1 cellular context compared by ENCODE assay signal in genomic region chr6:502761-503160, GRCh38.
TF ChIP-seq lines count a peak whose summit lies in the region.

No MANE protein-coding gene starts in this region.

TF ChIP-seq in WTC11, 78 proteins besides CTCF, POLR2A, EP300 and RAD21 (continued from another document):
- TF ChIP-seq ZNF532 (CRISPR knock-in tag; IDR thresholded peaks at IDR 0.05; ENCODE audit: borderline replicate concordance) (no peak), ATF2 (CRISPR knock-in tag; IDR thresholded peaks at IDR 0.05; ENCODE audit: borderline replicate concordance, low read depth) (no peak), GRHL2 (CRISPR knock-in tag; IDR thresholded peaks at IDR 0.05; ENCODE audit: insufficient replicate concordance, severe bottlenecking) (no peak), SP1 (CRISPR knock-in tag; conservative IDR thresholded peaks at IDR 0.05) (no peak), ELF4 (CRISPR knock-in tag; IDR thresholded peaks at IDR 0.05; ENCODE audit: low read depth) (no peak), ATF1 (CRISPR knock-in tag; IDR thresholded peaks at IDR 0.05) (no peak), ZNF416 (CRISPR knock-in tag; IDR thresholded peaks at IDR 0.05) (no peak), NFATC4 (CRISPR knock-in tag; IDR thresholded peaks at IDR 0.05) (no peak), ETV6 (CRISPR knock-in tag; IDR thresholded peaks at IDR 0.05) (no peak), MYBL2 (CRISPR knock-in tag; IDR thresholded peaks at IDR 0.05) (no peak), GTF2I (CRISPR knock-in tag; conservative IDR thresholded peaks at IDR 0.05) (no peak), RORB (CRISPR knock-in tag; IDR thresholded peaks at IDR 0.05) (no peak)
- TF ChIP-seq, protein P1, sequence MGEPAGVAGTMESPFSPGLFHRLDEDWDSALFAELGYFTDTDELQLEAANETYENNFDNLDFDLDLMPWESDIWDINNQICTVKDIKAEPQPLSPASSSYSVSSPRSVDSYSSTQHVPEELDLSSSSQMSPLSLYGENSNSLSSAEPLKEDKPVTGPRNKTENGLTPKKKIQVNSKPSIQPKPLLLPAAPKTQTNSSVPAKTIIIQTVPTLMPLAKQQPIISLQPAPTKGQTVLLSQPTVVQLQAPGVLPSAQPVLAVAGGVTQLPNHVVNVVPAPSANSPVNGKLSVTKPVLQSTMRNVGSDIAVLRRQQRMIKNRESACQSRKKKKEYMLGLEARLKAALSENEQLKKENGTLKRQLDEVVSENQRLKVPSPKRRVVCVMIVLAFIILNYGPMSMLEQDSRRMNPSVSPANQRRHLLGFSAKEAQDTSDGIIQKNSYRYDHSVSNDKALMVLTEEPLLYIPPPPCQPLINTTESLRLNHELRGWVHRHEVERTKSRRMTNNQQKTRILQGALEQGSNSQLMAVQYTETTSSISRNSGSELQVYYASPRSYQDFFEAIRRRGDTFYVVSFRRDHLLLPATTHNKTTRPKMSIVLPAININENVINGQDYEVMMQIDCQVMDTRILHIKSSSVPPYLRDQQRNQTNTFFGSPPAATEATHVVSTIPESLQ (CRISPR knock-in tag; IDR thresholded peaks at IDR 0.05), result no peak
- TF ChIP-seq, protein P2, sequence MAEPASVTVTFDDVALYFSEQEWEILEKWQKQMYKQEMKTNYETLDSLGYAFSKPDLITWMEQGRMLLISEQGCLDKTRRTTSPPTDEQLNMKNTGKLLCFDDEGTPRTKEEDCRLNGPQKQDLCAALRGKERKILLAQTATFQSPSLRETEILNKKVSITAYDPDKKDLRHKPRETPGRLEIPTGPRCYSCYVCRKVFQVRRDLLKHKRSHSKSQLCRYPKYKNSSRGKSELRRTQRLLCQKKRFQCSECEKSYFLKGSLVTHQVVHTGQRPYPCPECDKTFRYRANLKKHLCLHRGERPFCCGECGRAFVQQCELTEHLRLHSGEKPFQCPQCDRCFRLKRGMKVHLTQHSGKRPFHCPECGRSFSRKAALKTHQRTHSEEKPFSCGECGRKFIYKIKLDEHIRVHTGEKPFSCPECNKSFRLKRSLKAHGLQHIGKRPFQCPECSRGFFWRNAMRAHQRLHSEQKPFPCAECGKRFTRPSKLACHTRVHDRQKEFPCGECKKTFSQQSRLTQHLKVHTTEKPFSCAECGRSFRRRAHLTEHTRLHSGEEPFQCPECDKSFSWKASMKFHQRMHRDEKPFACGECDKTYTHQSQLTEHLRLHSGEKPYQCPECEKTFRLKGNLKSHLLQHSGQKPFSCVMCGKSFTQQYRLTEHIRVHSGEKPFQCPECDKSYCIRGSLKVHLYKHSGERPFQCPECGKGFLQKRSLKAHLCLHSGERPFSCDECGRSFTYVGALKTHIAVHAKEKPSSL (CRISPR knock-in tag; conservative IDR thresholded peaks at IDR 0.05), result no peak
- TF ChIP-seq, protein P3, sequence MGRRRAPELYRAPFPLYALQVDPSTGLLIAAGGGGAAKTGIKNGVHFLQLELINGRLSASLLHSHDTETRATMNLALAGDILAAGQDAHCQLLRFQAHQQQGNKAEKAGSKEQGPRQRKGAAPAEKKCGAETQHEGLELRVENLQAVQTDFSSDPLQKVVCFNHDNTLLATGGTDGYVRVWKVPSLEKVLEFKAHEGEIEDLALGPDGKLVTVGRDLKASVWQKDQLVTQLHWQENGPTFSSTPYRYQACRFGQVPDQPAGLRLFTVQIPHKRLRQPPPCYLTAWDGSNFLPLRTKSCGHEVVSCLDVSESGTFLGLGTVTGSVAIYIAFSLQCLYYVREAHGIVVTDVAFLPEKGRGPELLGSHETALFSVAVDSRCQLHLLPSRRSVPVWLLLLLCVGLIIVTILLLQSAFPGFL (CRISPR knock-in tag; IDR thresholded peaks at IDR 0.05; ENCODE audit: borderline replicate concordance), result no peak
TF ChIP-seq in WTC11: peak in this region for 0.
